Comparison of ENCODE assay signal across 1 cellular context in genomic region chr16:65285128-65286120, GRCh38.
TF ChIP-seq lines count a peak whose summit lies in the region.

No MANE protein-coding gene starts in this region.

TF ChIP-seq in HepG2, 621 proteins besides CTCF, POLR2A, EP300 and RAD21 (continued from another document):
- TF ChIP-seq HNF1A (IDR thresholded peaks at IDR 0.05; ENCODE audit: low read depth) (no peak), HNF1A (CRISPR knock-in tag; IDR thresholded peaks at IDR 0.05; ENCODE audit: borderline replicate concordance) (no peak), SNAI1 (CRISPR knock-in tag; IDR thresholded peaks at IDR 0.05; ENCODE audit: borderline replicate concordance) (no peak), EZH2 (conservative IDR thresholded peaks at IDR 0.05; ENCODE audit: low read depth, low read length) (no peak)
